3 cellular contexts compared by ENCODE assay signal in the genomic region with DNA sequence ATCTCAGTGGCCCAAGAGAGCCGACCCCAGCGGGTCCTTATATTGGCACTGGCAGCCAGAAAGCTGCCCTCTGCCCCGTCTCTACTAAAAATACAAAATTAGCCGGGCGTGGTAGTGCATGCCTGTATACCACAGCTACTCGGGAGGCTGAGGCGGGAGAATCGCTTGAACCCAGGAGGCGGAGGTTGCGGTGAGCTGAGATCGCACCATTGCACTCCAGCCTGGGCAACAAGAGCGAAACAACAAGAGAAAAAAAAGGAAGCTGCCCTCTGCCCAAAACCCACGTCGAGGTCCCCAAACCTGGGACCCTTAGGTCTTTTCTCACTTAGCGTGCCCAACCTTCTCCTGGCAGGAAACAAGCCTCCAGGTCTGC. TPM values are rescaled to one million over a fixed set of nuclear protein-coding genes. Genes with fewer than 3 reads are reported as not detected.
DNase-seq lines count a peak whose midpoint lies in the region; TF ChIP-seq lines count a peak whose summit lies in the region.
"Not testable (repeated sequence)": the region's sequence is repeated elsewhere in the genome, so short reads cannot be mapped to it uniquely, and the experiment has no call there.
"Had no signal": no experiment of that assay in that cellular context is flagged by ENCODE, and none has a peak within 500 bp of the region (broad histone marks: within the 10 kb centered on the region; RNA-seq: fewer than 3 reads in every experiment).

No MANE protein-coding gene starts in this region.

- peak overlapping the region; percentile 81 to 92 for H3K27ac ChIP-seq in breast epithelium
- peak overlapping the region; percentile 66 for H3K27ac ChIP-seq in thymus (ENCODE audit: low read depth)

- H3K9me3 ChIP-seq in breast epithelium; thymus (ENCODE audit: control insufficient read depth): not testable (repeated sequence)

- 81% methylated on average over 15 of the region's 15 CpGs for WGBS in thymus

- not testable (repeated sequence) for DNase-seq in breast epithelium (ENCODE audit: low spot score in 2 of 2)

- not testable (repeated sequence) for TF ChIP-seq POLR2A in breast epithelium (IDR thresholded peaks at IDR 0.05)

- TF ChIP-seq CTCF in breast epithelium (IDR thresholded peaks at IDR 0.05): not testable (repeated sequence)

- not testable (repeated sequence) for H3K36me3 ChIP-seq in breast epithelium
- peaks cover 15% of the 10 kb centered on the region for H3K36me3 ChIP-seq in thymus (ENCODE audit: control insufficient read depth, insufficient read depth)

- not testable (repeated sequence) for H3K4me1 ChIP-seq in breast epithelium; thymus (ENCODE audit: control insufficient read depth, insufficient read depth, low read length)

- not testable (repeated sequence) for H3K27me3 ChIP-seq in breast epithelium; thymus (ENCODE audit: control insufficient read depth, insufficient read depth)

- peak overlapping the region; percentile 70 to 87 (median 83) for H3K4me3 ChIP-seq in breast epithelium
- peak overlapping the region; percentile 85 for H3K4me3 ChIP-seq in thymus (ENCODE audit: low read length)

- intact Hi-C loops in breast epithelium (cut with DNase I; ENCODE audit: low total_unique reads): not testable (repeated sequence)

RNA-seq across cellular contexts. Expression of a gene that starts 0.9 kb away (rescaled TPM):
- total RNA-seq in breast epithelium: 100 to 1,000 TPM; 196 to 242 (median 199) TPM
- polyA plus RNA-seq in thymus: 141 TPM

RNA-seq across cellular contexts. Expression of a gene that starts 20.6 kb away (rescaled TPM):
- total RNA-seq in breast epithelium: 10 to 100 TPM in 2 of 3 donors, 1 to 10 TPM in 1; 1.4 to 27.4 (median 14.4) TPM
- polyA plus RNA-seq in thymus: 0.64 TPM

RNA-seq across cellular contexts. Expression of a gene that starts 24.0 kb away (rescaled TPM):
- 10 to 100 TPM; 11.7 to 24.9 (median 22.8) TPM for total RNA-seq in breast epithelium
- 17.5 TPM for polyA plus RNA-seq in thymus

RNA-seq across cellular contexts. Expression of a gene that starts 42.3 kb away (rescaled TPM):
- not detected for total RNA-seq in breast epithelium
- not detected for polyA plus RNA-seq in thymus
- total RNA-seq: NCI-H460 had no signal

RNA-seq across cellular contexts. Expression of a gene that starts 51.7 kb away (rescaled TPM):
- under 1 TPM in 1 of 3 donors, not detected in 2; 0.29 TPM for total RNA-seq in breast epithelium
- polyA plus RNA-seq in thymus: 0.57 TPM
